16 cellular contexts compared by ENCODE assay signal in the genomic region with DNA sequence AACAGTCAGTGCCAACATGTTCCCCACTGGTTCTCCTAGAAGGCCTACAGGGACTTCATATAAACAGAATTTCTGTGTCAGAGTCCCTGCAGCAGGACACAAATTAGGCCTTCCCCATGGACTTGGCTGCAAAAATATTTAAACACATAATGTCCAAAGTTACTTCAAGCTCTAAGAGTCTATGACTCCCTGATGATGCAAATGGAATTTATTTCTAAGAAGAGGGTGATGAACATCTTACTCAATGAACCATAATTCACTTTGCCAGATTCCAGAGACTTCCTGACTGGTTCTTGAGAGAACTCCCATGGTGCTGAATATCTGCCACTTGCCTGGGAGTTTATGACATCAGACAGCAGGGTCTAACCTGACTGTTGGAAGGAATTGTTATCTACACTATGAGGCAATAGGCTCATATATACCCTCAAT. TPM values are rescaled to one million over a fixed set of nuclear protein-coding genes. Genes with fewer than 3 reads are reported as not detected.
DNase-seq lines count a peak whose midpoint lies in the region; ATAC-seq and TF ChIP-seq lines count a peak whose summit lies in the region.
"Had no signal": no experiment of that assay in that cellular context is flagged by ENCODE, and none has a peak within 500 bp of the region (broad histone marks: within the 10 kb centered on the region; RNA-seq: fewer than 3 reads in every experiment).

No MANE protein-coding gene starts in this region.

- H3K4me3 Mint-ChIP-seq in CD8-positive, alpha-beta T cell = no peak overlapping the region
- H3K4me3 Mint-ChIP-seq: central memory CD8-positive, alpha-beta T cell; neural progenitor cell had no signal

- H3F3A ChIP-seq in PC-3 (ENCODE audit: low read length, unreplicated experiment) = no peaks in the 10 kb centered on the region

- no peak for TF ChIP-seq CTCF in PC-3 (conservative IDR thresholded peaks at IDR 0.05; ENCODE audit: low read depth, low read length)
- no peak for TF ChIP-seq CTCF in CD8-positive, alpha-beta T cell (IDR thresholded peaks at IDR 0.05)

- H3K36me3 Mint-ChIP-seq in CD8-positive, alpha-beta T cell = no peaks in the 10 kb centered on the region
- H3K36me3 Mint-ChIP-seq: neural progenitor cell had no signal

- H3K79me2 ChIP-seq in PC-3 (ENCODE audit: low read length) = no peaks in the 10 kb centered on the region

- intact Hi-C loops in PC-3 (cut with micrococcal nuclease) = no loop called here
- intact Hi-C loops in CD8-positive, alpha-beta T cell (cut with DNase I, micrococcal nuclease) = no loop called here

- peaks cover 13% of the 10 kb centered on the region for H3K27me3 Mint-ChIP-seq in CD8-positive, alpha-beta T cell (ENCODE audit: low read depth)

- ATAC-seq in PC-3 (no peak), HG03457 (IDR thresholded peaks at IDR 0.05; ENCODE audit: unreplicated experiment) (no peak)
- no peak for ATAC-seq in CD8-positive, alpha-beta T cell

- H3K36me3 ChIP-seq in PC-3 (ENCODE audit: low read depth, low read length) = no peaks in the 10 kb centered on the region
- no peaks in the 10 kb centered on the region for H3K36me3 ChIP-seq in CD8-positive, alpha-beta T cell (ENCODE audit: insufficient read depth, low read length)
- H3K36me3 ChIP-seq: neural progenitor cell had no signal

- no peak overlapping the region for H3K27ac Mint-ChIP-seq in CD8-positive, alpha-beta T cell
- H3K27ac Mint-ChIP-seq: neural progenitor cell had no signal

- no TSS peak for BruUV-seq in PC-3 (replicated peaks; lab: Mats Ljungman, UMichigan)

- POLR2A ChIA-PET in PC-3 (lab: Charles Lee; ENCODE audit: unreplicated experiment) = no interaction called here
- POLR2A ChIA-PET in CD8-positive, alpha-beta T cell (lab: Charles Lee) = no interaction called here

- CTCF ChIA-PET in PC-3 (lab: Charles Lee) = no interaction called here
- CTCF ChIA-PET in CD8-positive, alpha-beta T cell (lab: Charles Lee) = no interaction called here

- peak; percentile 51 for DNase-seq in AG08396 (ENCODE audit: low spot score)
- peak; percentile 20 for DNase-seq in PC-3
- DNase-seq in epithelial cell of prostate (ENCODE audit: low read depth, low spot score) = no peak
- DNase-seq in kidney glomerular epithelial cell (lab: John Stamatoyannopoulos, UW) = peak; percentile 9
- DNase-seq in activated CD4-positive, alpha-beta T cell treated with anti-CD3 and anti-CD28 coated beads for 1 hour = no peak
- no peak for DNase-seq in NCI-H1105 treated with DMSO at 0.1 percent for 48 hours (lab: John Stamatoyannopoulos, UW)
- no peak for DNase-seq in CD8-positive, alpha-beta T cell
- DNase-seq: activated gamma-delta T cell treated with Interleukin-2 at 50 U/mL for 16 hours; DMS153; MV-4-11; NK-92 treated with Interleukin-12 subunit alpha and Interleukin-12 subunit beta, amount 100 ng/mL, for 24 hours had no signal

- H3K9me3 Mint-ChIP-seq in CD8-positive, alpha-beta T cell = no peaks in the 10 kb centered on the region
- H3K9me3 Mint-ChIP-seq: central memory CD8-positive, alpha-beta T cell; neural progenitor cell had no signal

- H2AFZ ChIP-seq in PC-3 (ENCODE audit: low read length) = no peak overlapping the region
- H2AFZ ChIP-seq: neural progenitor cell had no signal

- H3K27me3 ChIP-seq in PC-3 (ENCODE audit: low read length) = no peaks in the 10 kb centered on the region
- H3K27me3 ChIP-seq in CD8-positive, alpha-beta T cell (ENCODE audit: insufficient read depth, low read length) = no peaks in the 10 kb centered on the region
- H3K27me3 ChIP-seq: neural progenitor cell had no signal

- H4K20me1 ChIP-seq in PC-3 (ENCODE audit: low read length) = no peaks in the 10 kb centered on the region

- no peaks in the 10 kb centered on the region for H3K4me1 ChIP-seq in PC-3 (ENCODE audit: insufficient read depth, low read length)
- H3K4me1 ChIP-seq in CD8-positive, alpha-beta T cell (ENCODE audit: insufficient read depth, low read length) = no peaks in the 10 kb centered on the region

- no peak overlapping the region for H3K4me3 ChIP-seq in PC-3 (ENCODE audit: low read length)
- H3K4me3 ChIP-seq in CD8-positive, alpha-beta T cell (ENCODE audit: low read depth, low read length) = no peak overlapping the region
- H3K4me3 ChIP-seq: neural progenitor cell, SK-N-MC, smooth muscle cell had no signal

- H3K9ac ChIP-seq in PC-3 (ENCODE audit: low read length) = no peak overlapping the region
- H3K9ac ChIP-seq: neural progenitor cell had no signal

- H3K9me2 ChIP-seq in PC-3 (replicated peaks; ENCODE audit: low read length) = no peaks in the 10 kb centered on the region

- H3K4me2 ChIP-seq in PC-3 (ENCODE audit: low read length) = no peak overlapping the region
- H3K4me2 ChIP-seq: neural progenitor cell, smooth muscle cell had no signal

- H3K27ac ChIP-seq in PC-3 (ENCODE audit: low read length) = no peak overlapping the region
- peak overlapping the region; percentile 17 for H3K27ac ChIP-seq in epithelial cell of prostate
- H3K27ac ChIP-seq in CD8-positive, alpha-beta T cell (ENCODE audit: low read depth, low read length) = no peak overlapping the region
- H3K27ac ChIP-seq: neural progenitor cell, SK-N-MC had no signal

- H3K9me3 ChIP-seq in PC-3 (ENCODE audit: low read length) = no peaks in the 10 kb centered on the region
- H3K9me3 ChIP-seq in CD8-positive, alpha-beta T cell (ENCODE audit: low read length) = no peaks in the 10 kb centered on the region

- no peaks in the 10 kb centered on the region for H3K4me1 Mint-ChIP-seq in CD8-positive, alpha-beta T cell (ENCODE audit: low read depth)
- H3K4me1 Mint-ChIP-seq: central memory CD8-positive, alpha-beta T cell had no signal

RNA-seq across cellular contexts. Expression of gene ADRA1B, which starts 32.7 kb away (rescaled TPM):
- total RNA-seq in PC-3 (2014; rRNA removed) = 0.29 and 0.40 TPM in 2 replicates
- not detected for total RNA-seq in CD8-positive, alpha-beta T cell

Comparison
In these comparisons a context has a peak if more than half of its experiments do, and no peak if none do; other contexts are left out.
1. DNase-seq: peak in AG08396 (single experiment), PC-3 (single experiment) and kidney glomerular epithelial cell (single experiment); none in epithelial cell of prostate (single experiment), activated CD4-positive, alpha-beta T cell treated with anti-CD3 and anti-CD28 coated beads for 1 hour (single experiment), NCI-H1105 treated with DMSO at 0.1 percent for 48 hours (single experiment) and CD8-positive, alpha-beta T cell (0 of 7).